ENCODE assay signal across 4 cellular contexts in genomic region chr14:31462450-31462849, GRCh38. TPM values are rescaled to one million over a fixed set of nuclear protein-coding genes. Genes with fewer than 3 reads are reported as not detected.
"Had no signal": no experiment of that assay in that cellular context is flagged by ENCODE, and none has a peak within 500 bp of the region (broad histone marks: within the 10 kb centered on the region; RNA-seq: fewer than 3 reads in every experiment).

No MANE protein-coding gene starts in this region.

RNA-seq across cellular contexts. Expression of gene GPR33, which starts 25.4 kb away (rescaled TPM):
- total RNA-seq: LHCN-M2, PC-3, Right ventricle myocardium superior, SJSA1 had no signal
